8 cellular contexts compared by ENCODE assay signal in genomic region chr18:34659579-34660517, GRCh38. TPM values are rescaled to one million over a fixed set of nuclear protein-coding genes. Genes with fewer than 3 reads are reported as not detected.
A peak's percentile ranks its signal among the peaks of the same experiment; 100 is the strongest.
DNase-seq lines count a peak whose midpoint lies in the region; ATAC-seq, FAIRE-seq and TF ChIP-seq lines count a peak whose summit lies in the region.

No MANE protein-coding gene starts in this region.

- TF ChIP-seq CTCF in heart left ventricle (IDR thresholded peaks at IDR 0.05) (no peak), pancreas (IDR thresholded peaks at IDR 0.05) (no peak), GM10248 (IDR thresholded peaks at IDR 0.05; ENCODE audit: control extremely low read depth, extremely low read depth, low read depth, missing control alignments) (no peak)

- H3K4me3 ChIP-seq in heart left ventricle (no peak overlapping the region), pancreas (no peak overlapping the region)

- POLR2A ChIA-PET in GM10248 (lab: Yijun Ruan, JAX) = no interaction called here

- CTCF ChIA-PET in GM10248 (lab: Yijun Ruan, JAX) = interaction anchor here (1.3 to 6.1 kb wide), 12 partner anchors 9 to 537 kb away, joined by 3 to 66 read pairs (median 15); no protein-coding TSS in a partner anchor

- DNase-seq in DMS53 treated with DMSO at 0.1 percent for 48 hours (lab: John Stamatoyannopoulos, UW; ENCODE audit: unreplicated experiment) (peak; percentile 78), NCI-H1105 (lab: John Stamatoyannopoulos, UW) (peak; percentile 55), amniotic epithelial cell (ENCODE audit: low read depth) (peak; percentile 98), heart left ventricle (peak; percentile 82 to 91 (median 83)), pancreas (peak; percentile 78 to 91 (median 86)), GM10248 (ENCODE audit: extremely low spot score) (no peak)

- no peaks in the 10 kb centered on the region for H3K9me3 ChIP-seq in heart left ventricle
- H3K9me3 ChIP-seq in pancreas = no peaks in the 10 kb centered on the region

- TF ChIP-seq POLR2A in heart left ventricle (IDR thresholded peaks at IDR 0.05) = no peak

- H3K36me3 ChIP-seq in heart left ventricle = no peaks in the 10 kb centered on the region
- no peaks in the 10 kb centered on the region for H3K36me3 ChIP-seq in pancreas

- peak; percentile 95 to 97 (median 96) for ATAC-seq in heart left ventricle
- peak; percentile 96 to 98 (median 98) for ATAC-seq in pancreas
- ATAC-seq in GM19395 (IDR thresholded peaks at IDR 0.05; ENCODE audit: unreplicated experiment) = no peak
- no peak for ATAC-seq in HG02623 (IDR thresholded peaks at IDR 0.05; ENCODE audit: unreplicated experiment)

- intact Hi-C loops in heart left ventricle (cut with DNase I) = loop anchor here (2.0 to 10.0 kb wide), 9 partner anchors 63 to 168 kb away; no protein-coding TSS in a partner anchor
- intact Hi-C loops in pancreas (cut with DNase I) = no loop called here

- peak; percentile 94 for FAIRE-seq in pancreas (lab: Jason Lieb, UNC)

- H3K27me3 ChIP-seq in heart left ventricle = no peaks in the 10 kb centered on the region
- no peaks in the 10 kb centered on the region for H3K27me3 ChIP-seq in pancreas

- H3K4me1 ChIP-seq in heart left ventricle (peaks cover 0 to 58% (median 18%) of the 10 kb centered on the region in 12 donors), pancreas (peaks cover 0 to 20% (median 13%) of the 10 kb centered on the region in 3 donors)

- WGBS in heart left ventricle, 4 donors = 13 to 17% (median 14%) methylated on average over 8 of the region's 8 CpGs
- WGBS in pancreas, 2 donors = 23 to 26% methylated on average over 8 of the region's 8 CpGs

- H3K27ac ChIP-seq in heart left ventricle = peak overlapping the region; percentile 65 to 92 (median 82)
- H3K27ac ChIP-seq in pancreas = peak overlapping the region in 2 of 4 donors; percentile 58 to 67

RNA-seq across cellular contexts. Expression of gene DTNA, which starts 50.2 kb away (rescaled TPM):
- total RNA-seq in heart left ventricle (100 to 1,000 TPM; 149 to 220 (median 188) TPM), pancreas (10 to 100 TPM; 24.7 to 37.5 (median 26.9) TPM)
- polyA plus RNA-seq in heart left ventricle (10 to 100 TPM; 92.6 to 94.3 TPM), pancreas (10 to 100 TPM; 15.3 to 17.2 TPM)

Comparison
In these comparisons a context has a peak if more than half of its experiments do, and no peak if none do; other contexts are left out.
1. ATAC-seq: peak in heart left ventricle (4 of 4) and pancreas (4 of 4); none in GM19395 (single experiment) and HG02623 (single experiment).
2. intact Hi-C loops: an anchor here in heart left ventricle (2.0 to 10.0 kb wide); none called in pancreas.